22 cellular contexts compared by ENCODE assay signal in genomic region chr17:82056729-82057621, GRCh38. TPM values are rescaled to one million over a fixed set of nuclear protein-coding genes. Genes with fewer than 3 reads are reported as not detected.
DNase-seq lines count a peak whose midpoint lies in the region; ATAC-seq and TF ChIP-seq lines count a peak whose summit lies in the region.
"Had no signal": no experiment of that assay in that cellular context is flagged by ENCODE, and none has a peak within 500 bp of the region (broad histone marks: within the 10 kb centered on the region; RNA-seq: fewer than 3 reads in every experiment).

No MANE protein-coding gene starts in this region.

- H3K4me1 ChIP-seq in DND-41 (ENCODE audit: insufficient read depth, low read length): peaks cover 30% of the 10 kb centered on the region
- peaks cover 5% of the 10 kb centered on the region for H3K4me1 ChIP-seq in RWPE2 (ENCODE audit: insufficient read depth, poor library complexity, severe bottlenecking)
- H3K4me1 ChIP-seq in neuronal stem cell (ENCODE audit: control insufficient read depth in 2 of 2, insufficient read depth in 1 of 2, low read depth in 1 of 2, low read length in 2 of 2): peaks cover 3% of the 10 kb centered on the region in 2 donors
- peaks cover 10 to 12% of the 10 kb centered on the region in 2 donors for H3K4me1 ChIP-seq in thyroid gland

- H3K79me1 ChIP-seq in neuronal stem cell (ENCODE audit: low read depth, low read length): peaks cover 14% of the 10 kb centered on the region

- no peak overlapping the region for H4K91ac ChIP-seq in neuronal stem cell (ENCODE audit: low read depth, low read length, poor library complexity)

- in situ Hi-C loops in KBM-7 (cut with MboI; ENCODE audit: low pct_unique_long_range_greater_than_20kb, low sequenced_read_pairs): no loop called here

- H3K14ac ChIP-seq in neuronal stem cell (ENCODE audit: low read length): no peak overlapping the region

- TF ChIP-seq CTCF in DND-41 (IDR thresholded peaks at IDR 0.05; ENCODE audit: borderline replicate concordance, extremely low read depth, low read length, poor library complexity, severe bottlenecking): no peak
- TF ChIP-seq CTCF in RWPE2 (IDR thresholded peaks at IDR 0.05; ENCODE audit: poor library complexity, severe bottlenecking): no peak
- no peak for TF ChIP-seq CTCF in thyroid gland (IDR thresholded peaks at IDR 0.05)

- H2BK12ac ChIP-seq in neuronal stem cell (ENCODE audit: low read length): no peak overlapping the region

- no peak overlapping the region for H2BK5ac ChIP-seq in neuronal stem cell (ENCODE audit: low read length)

- peaks cover 30% of the 10 kb centered on the region for H3K79me2 ChIP-seq in DND-41 (ENCODE audit: insufficient read depth, low read length)

- peak overlapping the region; percentile 44 for H3K23ac ChIP-seq in neuronal stem cell (ENCODE audit: low read depth, low read length, poor library complexity)

- H2BK15ac ChIP-seq in neuronal stem cell (ENCODE audit: low read length): no peak overlapping the region

- H3K4ac ChIP-seq in neuronal stem cell (ENCODE audit: low read length): no peak overlapping the region

- H2AK5ac ChIP-seq in neuronal stem cell (ENCODE audit: low read depth, low read length): no peak overlapping the region

- H2BK120ac ChIP-seq in neuronal stem cell (ENCODE audit: low read depth, low read length): no peak overlapping the region

- no peaks in the 10 kb centered on the region for H3K9me3 ChIP-seq in DND-41 (ENCODE audit: insufficient read depth, low read length, severe bottlenecking)
- no peaks in the 10 kb centered on the region for H3K9me3 ChIP-seq in RWPE2 (ENCODE audit: severe bottlenecking)
- no peaks in the 10 kb centered on the region for H3K9me3 ChIP-seq in neuronal stem cell (replicated peaks in 1 of 2; ENCODE audit: control insufficient read depth in 2 of 2, insufficient read depth in 1 of 2, low read depth in 1 of 2, low read length in 2 of 2)
- H3K9me3 ChIP-seq in thyroid gland: no peaks in the 10 kb centered on the region
- H3K9me3 ChIP-seq: prostate gland, upper lobe of left lung had no signal

- H4K20me1 ChIP-seq in DND-41 (ENCODE audit: insufficient read depth, low read length): peaks cover 75% of the 10 kb centered on the region

- no peak overlapping the region for H3K27ac ChIP-seq in DND-41 (ENCODE audit: low read length)
- no peak overlapping the region for H3K27ac ChIP-seq in RWPE2 (ENCODE audit: poor library complexity, severe bottlenecking)
- H3K27ac ChIP-seq in neuronal stem cell (replicated peaks; ENCODE audit: low read length): no peak overlapping the region
- no peak overlapping the region for H3K27ac ChIP-seq in thyroid gland
- H3K27ac ChIP-seq: GM23248, upper lobe of left lung had no signal

- ATAC-seq in DND-41 (ENCODE audit: insufficient read depth, low read depth) (peak; percentile 4; the same call in 1 of the 3 replicates), RWPE2 (ENCODE audit: low read depth) (peak; percentile 2; the same call in 1 of the 3 replicates), HG03175 (IDR thresholded peaks at IDR 0.05; ENCODE audit: unreplicated experiment) (no peak)

- H4K8ac ChIP-seq in neuronal stem cell (ENCODE audit: low read depth, low read length): peak overlapping the region; percentile 96

- H3K36me3 ChIP-seq in DND-41 (ENCODE audit: insufficient read depth, low read length) (peaks cover 91% of the 10 kb centered on the region), RWPE2 (ENCODE audit: low read depth) (peaks cover 81% of the 10 kb centered on the region), neuronal stem cell (replicated peaks in 1 of 2; ENCODE audit: control insufficient read depth in 2 of 2, insufficient read depth in 2 of 2, low read length in 2 of 2) (peaks cover 64 to 87% of the 10 kb centered on the region in 2 donors), thyroid gland (peaks cover 58 to 59% of the 10 kb centered on the region in 2 donors)

- H2AFZ ChIP-seq in DND-41 (ENCODE audit: low read depth, low read length): no peak overlapping the region
- H2AFZ ChIP-seq in neuronal stem cell (ENCODE audit: low read length): no peak overlapping the region
- H2AFZ ChIP-seq: GM23248 had no signal

- H3K9ac ChIP-seq in DND-41 (ENCODE audit: low read depth, low read length): no peak overlapping the region
- H3K9ac ChIP-seq in neuronal stem cell (ENCODE audit: low read depth, low read length, poor library complexity): peak overlapping the region; percentile 30
- H3K9ac ChIP-seq: GM23248 had no signal

- no peaks in the 10 kb centered on the region for H3K27me3 ChIP-seq in DND-41 (ENCODE audit: insufficient read depth, low read length, poor library complexity)
- H3K27me3 ChIP-seq in RWPE2 (ENCODE audit: insufficient read depth, poor library complexity, severe bottlenecking): no peaks in the 10 kb centered on the region
- H3K27me3 ChIP-seq in neuronal stem cell (ENCODE audit: control insufficient read depth in 3 of 3, insufficient read depth in 3 of 3, low read depth in 1 of 3, low read length in 3 of 3): no peaks in the 10 kb centered on the region
- H3K27me3 ChIP-seq in thyroid gland: no peaks in the 10 kb centered on the region
- H3K27me3 ChIP-seq: upper lobe of left lung had no signal

- no peak overlapping the region for H3K4me3 ChIP-seq in DND-41 (ENCODE audit: low read depth in 1 of 2, low read length in 2 of 2)
- H3K4me3 ChIP-seq in RWPE2 (ENCODE audit: severe bottlenecking): no peak overlapping the region
- no peak overlapping the region for H3K4me3 ChIP-seq in neuronal stem cell (ENCODE audit: low read length in 2 of 2)
- H3K4me3 ChIP-seq in thyroid gland (replicated peaks in 1 of 3): no peak overlapping the region
- H3K4me3 ChIP-seq: GM23248, prostate gland, upper lobe of left lung had no signal

- intact Hi-C loops in thyroid gland (cut with DNase I): no loop called here

- H3K4me2 ChIP-seq in DND-41 (ENCODE audit: insufficient read depth, low read length) (no peak overlapping the region), neuronal stem cell (ENCODE audit: insufficient read depth, low read length, poor library complexity, severe bottlenecking) (no peak overlapping the region)

- WGBS in neuronal stem cell (ENCODE audit: extremely low coverage in 2 of 2, insufficient read length in 2 of 2, insufficient replicate concordance in 1 of 2), 2 donors: no CpG with 5 or more reads among the region's 29 CpGs
- WGBS in thyroid gland, 2 donors: 82 to 90% methylated on average over 16 to 25 of the region's 29 CpGs

- TF ChIP-seq POLR2A in thyroid gland (IDR thresholded peaks at IDR 0.05): no peak

- DNase-seq in DMS53 (lab: John Stamatoyannopoulos, UW) (peak; percentile 43), DMS53 treated with DMSO at 0.1 percent for 48 hours (lab: John Stamatoyannopoulos, UW; ENCODE audit: unreplicated experiment) (no peak), DND-41 (peak; percentile 15), RWPE2 (ENCODE audit: low spot score) (peak; percentile 65), neuronal stem cell (ENCODE audit: low spot score) (no peak), thyroid gland (no peak), KBM-7 (no peak)
- DNase-seq: 8988T; activated CD4-positive, alpha-beta T cell treated with anti-CD3 and anti-CD28 coated beads, Interleukin-2, amount 10 ng/mL, durations not matched to agents 7 days and 5 days; activated CD8-positive, alpha-beta memory T cell treated with anti-CD3 and anti-CD28 coated beads, Interleukin-2, amount 50 U/mL, for 48 hours; activated effector memory CD4-positive, alpha-beta T cell treated with Interleukin-2 at 50 U/mL for 16 hours; endodermal cell; GF-D8; GM23248; Karpas-422; NCI-H2029 treated with DMSO at 0.1 percent for 48 hours; NCI-H524; stimulated activated CD4-positive, alpha-beta T cell treated with anti-CD3 and anti-CD28 coated beads, Interleukin-4, amount 100 ng/mL, for 24 hours; T-helper 1 cell had no signal

- no peak overlapping the region for H3K18ac ChIP-seq in neuronal stem cell (ENCODE audit: low read length)

RNA-seq across cellular contexts. Expression of gene GPS1, which starts 5.3 kb away (rescaled TPM):
- 67.9 TPM for polyA plus RNA-seq in neuronal stem cell (2013, experiment 1 of 2)
- polyA plus RNA-seq in neuronal stem cell (2013, experiment 2 of 2): 66.6 TPM
- total RNA-seq in thyroid gland: 100 to 1,000 TPM in 2 of 4 donors, 10 to 100 TPM in 2; 80.1 to 164 (median 102) TPM

RNA-seq across cellular contexts. Expression of gene RFNG, which starts 5.4 kb away (rescaled TPM):
- polyA plus RNA-seq in neuronal stem cell (2013, experiment 1 of 2): 25.7 TPM
- polyA plus RNA-seq in neuronal stem cell (2013, experiment 2 of 2): 26.2 TPM
- total RNA-seq in thyroid gland: 10 to 100 TPM; 36.0 to 49.0 (median 38.3) TPM

RNA-seq across cellular contexts. Expression of gene DUS1L, which starts 8.6 kb away (rescaled TPM):
- 33.5 TPM for polyA plus RNA-seq in neuronal stem cell (2013, experiment 1 of 2)
- polyA plus RNA-seq in neuronal stem cell (2013, experiment 2 of 2): 31.8 TPM
- 10 to 100 TPM; 58.7 to 90.5 (median 75.5) TPM for total RNA-seq in thyroid gland

RNA-seq across cellular contexts. Expression of gene DCXR, which starts 19.5 kb away (rescaled TPM):
- 72.9 TPM for polyA plus RNA-seq in neuronal stem cell (2013, experiment 1 of 2)
- 72.2 TPM for polyA plus RNA-seq in neuronal stem cell (2013, experiment 2 of 2)
- total RNA-seq in thyroid gland: 100 to 1,000 TPM in 2 of 4 donors, 10 to 100 TPM in 2; 88.6 to 161 (median 114) TPM

RNA-seq across cellular contexts. Expression of gene RAC3, which starts 25.5 kb away (rescaled TPM):
- polyA plus RNA-seq in neuronal stem cell (2013, experiment 1 of 2): 61.3 TPM
- polyA plus RNA-seq in neuronal stem cell (2013, experiment 2 of 2): 55.7 TPM
- 10 to 100 TPM; 11.8 to 23.8 (median 14.4) TPM for total RNA-seq in thyroid gland

Comparison
In these comparisons a context has a peak if more than half of its experiments do, and no peak if none do; other contexts are left out.
1. DNase-seq: peak in DMS53 (single experiment), DND-41 (single experiment) and RWPE2 (single experiment); none in DMS53 treated with DMSO at 0.1 percent for 48 hours (single experiment), neuronal stem cell (single experiment), thyroid gland (0 of 2) and KBM-7 (single experiment).